Comparison of ENCODE assay signal across 21 cellular contexts in genomic region chr1:193736507-193736906, GRCh38.
A peak's percentile ranks its signal among the peaks of the same experiment; 100 is the strongest.
DNase-seq lines count a peak whose midpoint lies in the region; ATAC-seq and TF ChIP-seq lines count a peak whose summit lies in the region.
"Had no signal": no experiment of that assay in that cellular context is flagged by ENCODE, and none has a peak within 500 bp of the region (broad histone marks: within the 10 kb centered on the region; RNA-seq: fewer than 3 reads in every experiment).

No MANE protein-coding gene starts in this region.

- H3K79me2 ChIP-seq in GM23248 (ENCODE audit: insufficient read depth): no peaks in the 10 kb centered on the region

- 0 out of 2 replicates have a peak, but pooled peaks cover 3% of the 10 kb centered on the region for H3K9me3 Mint-ChIP-seq in WTC11
- H3K9me3 Mint-ChIP-seq: CD4-positive, alpha-beta T cell had no signal

- H3K4me2 ChIP-seq in GM23248 (ENCODE audit: unreplicated experiment) (no peak overlapping the region), neuronal stem cell (ENCODE audit: insufficient read depth, low read length, poor library complexity, severe bottlenecking) (no peak overlapping the region)
- H3K4me2 ChIP-seq: A549; BLaER1 treated with 17β-estradiol and CSF1 and Interleukin-3, amounts not matched to agents 10 nM and 100 nM had no signal

- H3K4me3 Mint-ChIP-seq in WTC11: no peak overlapping the region
- H3K4me3 Mint-ChIP-seq: CD14-positive monocyte; CD4-positive, alpha-beta T cell; CD8-positive, alpha-beta memory T cell had no signal

- no peak overlapping the region for H3K18ac ChIP-seq in neuronal stem cell (ENCODE audit: low read length)

- H3K23ac ChIP-seq in neuronal stem cell (ENCODE audit: low read depth, low read length, poor library complexity): no peak overlapping the region

- H2BK120ac ChIP-seq in neuronal stem cell (ENCODE audit: low read depth, low read length): no peak overlapping the region

- no peak overlapping the region for H4K8ac ChIP-seq in neuronal stem cell (ENCODE audit: low read depth, low read length)

- no peaks in the 10 kb centered on the region for H3K9me3 ChIP-seq in cardiac muscle cell (ENCODE audit: low read depth)
- no peaks in the 10 kb centered on the region for H3K9me3 ChIP-seq in GM23248 (ENCODE audit: low read depth)
- peaks cover 0 to 2% of the 10 kb centered on the region in 2 donors for H3K9me3 ChIP-seq in neuronal stem cell (replicated peaks in 1 of 2; ENCODE audit: control insufficient read depth in 2 of 2, insufficient read depth in 1 of 2, low read depth in 1 of 2, low read length in 2 of 2)
- H3K9me3 ChIP-seq: A549; BE2C; BLaER1 treated with 17β-estradiol and CSF1 and Interleukin-3, amounts not matched to agents 10 nM and 100 nM had no signal

- 0 out of 2 replicates have a peak overlapping the region, but pooled peaks have one; percentile 21 for H2AFZ ChIP-seq in GM23248
- H2AFZ ChIP-seq in neuronal stem cell (ENCODE audit: low read length): peak overlapping the region; percentile 40

- no peak overlapping the region for H2BK12ac ChIP-seq in neuronal stem cell (ENCODE audit: low read length)

- POLR2A ChIA-PET in WTC11 (lab: Charles Lee): no interaction called here

- no peak for ATAC-seq in WTC11
- ATAC-seq in GM19023 (IDR thresholded peaks at IDR 0.05; ENCODE audit: unreplicated experiment): no peak
- ATAC-seq: A549 had no signal

- in situ Hi-C loops in GM23248 (cut with MboI): no loop called here

- no peak overlapping the region for H4K91ac ChIP-seq in neuronal stem cell (ENCODE audit: low read depth, low read length, poor library complexity)

- CTCF ChIA-PET in WTC11 (lab: Charles Lee): no interaction called here

- H3K36me3 ChIP-seq in cardiac muscle cell: no peaks in the 10 kb centered on the region
- no peaks in the 10 kb centered on the region for H3K36me3 ChIP-seq in GM23248 (ENCODE audit: low read depth)
- no peaks in the 10 kb centered on the region for H3K36me3 ChIP-seq in neuronal stem cell (replicated peaks in 1 of 2; ENCODE audit: control insufficient read depth in 2 of 2, insufficient read depth in 2 of 2, low read length in 2 of 2)
- H3K36me3 ChIP-seq: BE2C; BLaER1 treated with 17β-estradiol and CSF1 and Interleukin-3, amounts not matched to agents 10 nM and 100 nM had no signal

- no peak overlapping the region for H3K14ac ChIP-seq in neuronal stem cell (ENCODE audit: low read length)

- H3K79me1 ChIP-seq in neuronal stem cell (ENCODE audit: low read depth, low read length): no peaks in the 10 kb centered on the region

- peaks cover 10% of the 10 kb centered on the region for H3K4me1 Mint-ChIP-seq in WTC11
- H3K4me1 Mint-ChIP-seq: CD14-positive monocyte had no signal

- H3K36me3 Mint-ChIP-seq in WTC11: no peaks in the 10 kb centered on the region
- H3K36me3 Mint-ChIP-seq: CD14-positive monocyte had no signal

- intact Hi-C loops in cardiac septum (cut with DNase I): no loop called here

- H2BK5ac ChIP-seq in neuronal stem cell (ENCODE audit: low read length): no peak overlapping the region

- H3K4ac ChIP-seq in neuronal stem cell (ENCODE audit: low read length): no peak overlapping the region

- H4K20me1 ChIP-seq in GM23248 (ENCODE audit: insufficient read depth): no peaks in the 10 kb centered on the region
- H4K20me1 ChIP-seq: BLaER1 treated with 17β-estradiol and CSF1 and Interleukin-3, amounts not matched to agents 10 nM and 100 nM had no signal

- DNase-seq in cardiac muscle cell (ENCODE audit: low read depth in 1 of 2, low spot score in 1 of 2) (no peak), cardiac septum (ENCODE audit: low spot score) (no peak), GM23248 (no peak), WTC11 (ENCODE audit: low spot score) (no peak), neuronal stem cell (ENCODE audit: low spot score) (no peak), NCI-H2081 treated with DMSO at 0.1 percent for 48 hours (lab: John Stamatoyannopoulos, UW) (no peak)
- DNase-seq: 8988T; ACHN; AML-193; BE2C; CD4-positive, alpha-beta T cell; CD8-positive, alpha-beta memory T cell; DMS53; DMS79 treated with DMSO at 0.1 percent for 48 hours; GF-D8; H7; HCEC 1CT had no signal

- H3K27me3 ChIP-seq in cardiac muscle cell (no peaks in the 10 kb centered on the region), GM23248 (replicated peaks; ENCODE audit: insufficient read depth) (no peaks in the 10 kb centered on the region), neuronal stem cell (ENCODE audit: control insufficient read depth in 3 of 3, insufficient read depth in 3 of 3, low read depth in 1 of 3, low read length in 3 of 3) (no peaks in the 10 kb centered on the region)
- H3K27me3 ChIP-seq: BE2C; BLaER1 treated with 17β-estradiol and CSF1 and Interleukin-3, amounts not matched to agents 10 nM and 100 nM had no signal

- no peak overlapping the region for H3K27ac Mint-ChIP-seq in WTC11
- H3K27ac Mint-ChIP-seq: CD14-positive monocyte; CD4-positive, alpha-beta T cell; CD8-positive, alpha-beta memory T cell had no signal

- TF ChIP-seq CTCF in cardiac muscle cell (IDR thresholded peaks at IDR 0.05; ENCODE audit: low read depth, low read length) (no peak), WTC11 (IDR thresholded peaks at IDR 0.05) (no peak)

- H2BK15ac ChIP-seq in neuronal stem cell (ENCODE audit: low read length): no peak overlapping the region

- no peak overlapping the region for H3K4me3 ChIP-seq in cardiac muscle cell
- no peak overlapping the region for H3K4me3 ChIP-seq in GM23248
- no peak overlapping the region for H3K4me3 ChIP-seq in neuronal stem cell (ENCODE audit: low read length in 2 of 2)
- H3K4me3 ChIP-seq: A549; BLaER1 treated with 17β-estradiol and CSF1 and Interleukin-3, amounts not matched to agents 10 nM and 100 nM had no signal

- 51 to 61% methylated on average over 3 of the region's 3 CpGs for WGBS in GM23248 (ENCODE audit: low coverage in 1 of 2, low lambda C conversion rate in 2 of 2, missing lambda C conversion rate in 2 of 2), 2 experiments
- no CpG with 5 or more reads among the region's 3 CpGs for WGBS in neuronal stem cell (ENCODE audit: extremely low coverage in 2 of 2, insufficient read length in 2 of 2, insufficient replicate concordance in 1 of 2), 2 donors

- no peaks in the 10 kb centered on the region for H3K9me2 ChIP-seq in GM23248 (ENCODE audit: insufficient read depth)

- H3F3A ChIP-seq in GM23248 (ENCODE audit: insufficient read depth): no peaks in the 10 kb centered on the region

- peaks cover 17% of the 10 kb centered on the region for H3K4me1 ChIP-seq in cardiac muscle cell (ENCODE audit: low read depth)
- peaks cover 10% of the 10 kb centered on the region; the same call in 1 of the 2 replicates for H3K4me1 ChIP-seq in GM23248 (ENCODE audit: insufficient read depth)
- H3K4me1 ChIP-seq in neuronal stem cell (ENCODE audit: control insufficient read depth in 2 of 2, insufficient read depth in 1 of 2, low read depth in 1 of 2, low read length in 2 of 2): no peaks in the 10 kb centered on the region
- H3K4me1 ChIP-seq: A549; BE2C; BLaER1 treated with 17β-estradiol and CSF1 and Interleukin-3, amounts not matched to agents 10 nM and 100 nM had no signal

- H3K27me3 Mint-ChIP-seq in WTC11 (ENCODE audit: low read depth): peaks cover 56% of the 10 kb centered on the region
- H3K27me3 Mint-ChIP-seq: CD4-positive, alpha-beta T cell; CD8-positive, alpha-beta memory T cell had no signal

- H3K27ac ChIP-seq in cardiac muscle cell (peak overlapping the region; percentile 37), GM23248 (no peak overlapping the region), neuronal stem cell (replicated peaks; ENCODE audit: low read length) (no peak overlapping the region)
- H3K27ac ChIP-seq: A549; BLaER1 treated with 17β-estradiol and CSF1 and Interleukin-3, amounts not matched to agents 10 nM and 100 nM had no signal

- H3K9ac ChIP-seq in GM23248 (no peak overlapping the region), neuronal stem cell (ENCODE audit: low read depth, low read length, poor library complexity) (no peak overlapping the region)
- H3K9ac ChIP-seq: BLaER1 treated with 17β-estradiol and CSF1 and Interleukin-3, amounts not matched to agents 10 nM and 100 nM had no signal

- H2AK5ac ChIP-seq in neuronal stem cell (ENCODE audit: low read depth, low read length): no peak overlapping the region

TF ChIP-seq in WTC11, 78 proteins besides CTCF, POLR2A, EP300 and RAD21:
- no peak for TF ChIP-seq USF1 (CRISPR knock-in tag; IDR thresholded peaks at IDR 0.05)
- peak; percentile 69; the same call in 1 of the 2 replicates for TF ChIP-seq HMGA2 (CRISPR knock-in tag; IDR thresholded peaks at IDR 0.05)
